In genomic region chr1:17586172-17586963, GRCh38 we compare ENCODE assay signal across 11 cellular contexts. TPM values are rescaled to one million over a fixed set of nuclear protein-coding genes. Genes with fewer than 3 reads are reported as not detected.
DNase-seq lines count a peak whose midpoint lies in the region; ATAC-seq, FAIRE-seq and TF ChIP-seq lines count a peak whose summit lies in the region.
"Had no signal": no experiment of that assay in that cellular context is flagged by ENCODE, and none has a peak within 500 bp of the region (broad histone marks: within the 10 kb centered on the region; RNA-seq: fewer than 3 reads in every experiment).

No MANE protein-coding gene starts in this region.

- H3K27me3 ChIP-seq in HUES64 (ENCODE audit: insufficient read depth, low read length) (no peaks in the 10 kb centered on the region), mesenchymal stem cell (ENCODE audit: control insufficient read depth in 1 of 2, insufficient read depth in 1 of 2, low read length in 2 of 2) (no peaks in the 10 kb centered on the region)

- no peak overlapping the region for H3K4me3 ChIP-seq in HUES64 (ENCODE audit: low read length)
- no peak overlapping the region for H3K4me3 ChIP-seq in cardiac fibroblast (replicated peaks in 1 of 2; ENCODE audit: low read depth in 2 of 2, low read length in 2 of 2)
- peak overlapping the region in 1 of 2 experiments; percentile 10 for H3K4me3 ChIP-seq in mesenchymal stem cell (ENCODE audit: insufficient read depth in 1 of 2, low read depth in 1 of 2, low read length in 2 of 2)

- TF ChIP-seq POLR2A in GM12892 (IDR thresholded peaks at IDR 0.05; ENCODE audit: low read depth, low read length), result no peak

- H2BK12ac ChIP-seq in mesenchymal stem cell (ENCODE audit: low read length in 2 of 2), result peak overlapping the region; percentile 80 to 94

- peak overlapping the region in 1 of 2 experiments; percentile 62 for H3K14ac ChIP-seq in mesenchymal stem cell (ENCODE audit: low read length in 2 of 2)

- H3K9ac ChIP-seq in HUES64 (ENCODE audit: low read depth, low read length) (no peak overlapping the region), mesenchymal stem cell (ENCODE audit: low read length) (peak overlapping the region; percentile 77)
- H3K9ac ChIP-seq: parathyroid adenoma had no signal

- peaks cover 46% of the 10 kb centered on the region for H3K4me1 ChIP-seq in HUES64 (ENCODE audit: insufficient read depth, low read length)
- peaks cover 58% of the 10 kb centered on the region for H3K4me1 ChIP-seq in mesenchymal stem cell (ENCODE audit: control insufficient read depth, insufficient read depth, low read depth, low read length)

- no peak for TF ChIP-seq CTCF in cardiac fibroblast (IDR thresholded peaks at IDR 0.05; ENCODE audit: low read depth, low read length)

- H3K4me2 ChIP-seq in mesenchymal stem cell (ENCODE audit: low read length, poor library complexity, severe bottlenecking), result no peak overlapping the region

- DNase-seq in ACHN, result peak; percentile 80
- DNase-seq in cardiac fibroblast (ENCODE audit: low read depth in 2 of 2), result peak; percentile 86 to 90
- DNase-seq in mesenchymal stem cell, result peak; percentile 85
- DNase-seq in NCI-H1092 (lab: John Stamatoyannopoulos, UW), result no peak
- no peak for DNase-seq in GM12892 (ENCODE audit: insufficient read length)
- no peak for DNase-seq in RPMI8226
- DNase-seq: activated gamma-delta T cell, NCI-H774 had no signal

- peak overlapping the region; percentile 55 for H2AK5ac ChIP-seq in mesenchymal stem cell (ENCODE audit: low read length, severe bottlenecking)

- peak overlapping the region; percentile 12 for H4K91ac ChIP-seq in mesenchymal stem cell (ENCODE audit: low read length)

- no peak overlapping the region for H2BK5ac ChIP-seq in mesenchymal stem cell (ENCODE audit: low read depth, low read length, poor library complexity, severe bottlenecking)

- H3K79me1 ChIP-seq in mesenchymal stem cell (replicated peaks; ENCODE audit: low read length, poor library complexity, severe bottlenecking), result peaks cover 13% of the 10 kb centered on the region

- peak overlapping the region; percentile 60 for H2BK15ac ChIP-seq in mesenchymal stem cell (ENCODE audit: low read depth, poor library complexity, severe bottlenecking)

- no peak overlapping the region for H2AFZ ChIP-seq in mesenchymal stem cell (ENCODE audit: low read depth, low read length)
- H2AFZ ChIP-seq: parathyroid adenoma had no signal

- H3K23ac ChIP-seq in mesenchymal stem cell (ENCODE audit: low read length in 2 of 2), result peak overlapping the region in 1 of 2 experiments; percentile 9

- peak overlapping the region; percentile 74; the same call in 1 of the 2 replicates for H3K27ac ChIP-seq in HUES64 (ENCODE audit: low read depth, low read length)
- H3K27ac ChIP-seq in mesenchymal stem cell (ENCODE audit: low read length, poor library complexity, severe bottlenecking), result no peak overlapping the region

- FAIRE-seq in GM12892 (lab: Jason Lieb, UNC), result no peak

- 60% methylated on average over 9 of the region's 10 CpGs for WGBS in HUES64
- WGBS in mesenchymal stem cell, result 34% methylated on average over 10 of the region's 10 CpGs

- peak overlapping the region; percentile 29 to 49 for H3K4ac ChIP-seq in mesenchymal stem cell (ENCODE audit: low read depth in 1 of 2, low read length in 2 of 2)

- in situ Hi-C loops in ACHN (cut with HindIII; ENCODE audit: low pct_ligation_motif_present, low pct_unique_long_range_greater_than_20kb, low sequenced_read_pairs), result no loop called here

- ATAC-seq in GM21576 (IDR thresholded peaks at IDR 0.05; ENCODE audit: unreplicated experiment), result no peak

- H3K36me3 ChIP-seq in HUES64 (ENCODE audit: insufficient read depth, low read length) (peaks cover 25% of the 10 kb centered on the region), mesenchymal stem cell (ENCODE audit: control insufficient read depth in 1 of 2, insufficient read depth in 2 of 2, low read depth in 1 of 2, low read length in 2 of 2) (peaks cover 17 to 33% of the 10 kb centered on the region in 2 experiments)

- peak overlapping the region; percentile 40 to 69 for H3K18ac ChIP-seq in mesenchymal stem cell (ENCODE audit: low read depth in 1 of 2, low read length in 2 of 2)

- H4K8ac ChIP-seq in mesenchymal stem cell (ENCODE audit: low read length), result peak overlapping the region; percentile 29

- H2BK120ac ChIP-seq in mesenchymal stem cell (ENCODE audit: low read depth, low read length), result no peak overlapping the region

- no peaks in the 10 kb centered on the region for H3K9me3 ChIP-seq in HUES64 (ENCODE audit: insufficient read depth, low read depth, low read length)
- H3K9me3 ChIP-seq in mesenchymal stem cell (ENCODE audit: control insufficient read depth, low read length), result no peaks in the 10 kb centered on the region

RNA-seq across cellular contexts. Expression of gene ARHGEF10L, which starts 46.9 kb away (rescaled TPM):
- polyA plus RNA-seq in HUES64 (2013, experiment 1 of 2), result 13.5 TPM
- 13.4 TPM for polyA plus RNA-seq in HUES64 (2013, experiment 2 of 2)
- 6.9 TPM for polyA plus RNA-seq in mesenchymal stem cell (2013, experiment 1 of 2)
- polyA plus RNA-seq in mesenchymal stem cell (2013, experiment 2 of 2), result 7.2 TPM
- 0.59 TPM for polyA plus RNA-seq in GM12892 (2012; ENCODE audit: missing spikeins)

Comparison
In these comparisons a context has a peak if more than half of its experiments do, and no peak if none do; other contexts are left out.
1. DNase-seq: peak in ACHN (single experiment), cardiac fibroblast (2 of 2) and mesenchymal stem cell (single experiment); none in NCI-H1092 (single experiment), GM12892 (single experiment) and RPMI8226 (single experiment).